Comparison of ENCODE assay signal across 22 cellular contexts in genomic region chr1:41572224-41572623, GRCh38.
"Had no signal": no experiment of that assay in that cellular context is flagged by ENCODE, and none has a peak within 500 bp of the region (broad histone marks: within the 10 kb centered on the region; RNA-seq: fewer than 3 reads in every experiment).

No MANE protein-coding gene starts in this region.

- H3K9me3 Mint-ChIP-seq: memory B cell; natural killer cell; neural crest cell; stimulated activated effector memory CD8-positive, alpha-beta T cell treated with anti-CD3 and anti-CD28 coated beads, Interleukin-12 subunit alpha, Interleukin-12 subunit beta, amount 100 ng/mL, for 72 hours; stimulated activated naive CD8-positive, alpha-beta T cell treated with anti-CD3 and anti-CD28 coated beads, Interleukin-15, Interleukin-2, amounts not matched to agents 100 ng/mL and 50 ng/mL, for 24 hours had no signal

- H3K27ac ChIP-seq: epithelial cell of prostate, esophagus squamous epithelium, gastroesophageal sphincter, left lung, lower lobe of right lung, ovary, right lobe of liver, testis, tibial nerve, upper lobe of right lung had no signal

- H3K36me3 Mint-ChIP-seq: mesothelial cell of epicardium, natural killer cell had no signal

- H3K4me1 ChIP-seq: right lobe of liver, testis had no signal

- DNase-seq: effector memory CD4-positive, alpha-beta T cell; esophagus squamous epithelium; foreskin fibroblast; glutamatergic neuron; left lung; lower lobe of right lung; natural killer cell; ovary; right lobe of liver; stimulated activated CD4-positive, alpha-beta T cell treated with anti-CD3 and anti-CD28 coated beads, Interleukin-4, amount 100 ng/mL, for 1 hour; stimulated activated CD8-positive, alpha-beta memory T cell treated with anti-CD3 and anti-CD28 coated beads, Interleukin-4, amount 100 ng/mL, for 48 hours had no signal

- H3K27me3 ChIP-seq: esophagus squamous epithelium, gastroesophageal sphincter, left lung, ovary, right lobe of liver, testis, tibial nerve, upper lobe of right lung had no signal

- H3K36me3 ChIP-seq: gastroesophageal sphincter, lower lobe of right lung, ovary, right lobe of liver, tibial nerve, upper lobe of right lung had no signal

- H3K4me1 Mint-ChIP-seq: mesothelial cell of epicardium, neural crest cell had no signal

- H3K27me3 Mint-ChIP-seq: memory B cell; stimulated activated naive CD8-positive, alpha-beta T cell treated with anti-CD3 and anti-CD28 coated beads, Interleukin-15, Interleukin-2, amounts not matched to agents 100 ng/mL and 50 ng/mL, for 24 hours had no signal

- H3K4me3 ChIP-seq: esophagus squamous epithelium, gastroesophageal sphincter, left lung, lower lobe of right lung, ovary, right lobe of liver, testis, tibial nerve, upper lobe of right lung had no signal

- H3K27ac Mint-ChIP-seq: memory B cell; mesothelial cell of epicardium; natural killer cell; progenitor cell of endocrine pancreas; stimulated activated naive CD8-positive, alpha-beta T cell treated with anti-CD3 and anti-CD28 coated beads, Interleukin-15, Interleukin-2, amounts not matched to agents 100 ng/mL and 50 ng/mL, for 24 hours had no signal

- H3K4me3 Mint-ChIP-seq: memory B cell; mesothelial cell of epicardium; natural killer cell; neural crest cell; stimulated activated effector memory CD8-positive, alpha-beta T cell treated with anti-CD3 and anti-CD28 coated beads, Interleukin-12 subunit alpha, Interleukin-12 subunit beta, amount 100 ng/mL, for 72 hours; stimulated activated naive CD8-positive, alpha-beta T cell treated with anti-CD3 and anti-CD28 coated beads, Interleukin-15, Interleukin-2, amounts not matched to agents 100 ng/mL and 50 ng/mL, for 24 hours had no signal

- H3K9me3 ChIP-seq: esophagus squamous epithelium, gastroesophageal sphincter, left lung, lower lobe of right lung, ovary, right lobe of liver, testis, tibial nerve, upper lobe of right lung had no signal
